In genomic region chr7:80018941-80019808, GRCh38 we compare ENCODE assay signal across 8 cellular contexts.
DNase-seq lines count a peak whose midpoint lies in the region; ATAC-seq and TF ChIP-seq lines count a peak whose summit lies in the region.

No MANE protein-coding gene starts in this region.

- DNase-seq in Right ventricle myocardium inferior (ENCODE audit: missing footprints) (no peak), cardiac septum (ENCODE audit: low spot score) (no peak), HEK293T (ENCODE audit: extremely low spot score) (peak; percentile 72), MG63 (peak; percentile 9), SJSA1 (ENCODE audit: low read depth in 1 of 2, low spot score in 2 of 2) (peak; percentile 48 to 66), cerebellar cortex (ENCODE audit: low spot score) (peak; percentile 52), left lobe of liver (ENCODE audit: low spot score) (no peak)
- peak; percentile 42 for DNase-seq in stimulated activated naive CD8-positive, alpha-beta T cell treated with anti-CD3 and anti-CD28 coated beads, Interleukin-15, Interleukin-2, amounts not matched to agents 100 U/mL and 50 U/mL, for 24 hours

- intact Hi-C loops in Right ventricle myocardium inferior (cut with DNase I) (no loop called here), cardiac septum (cut with DNase I) (loop anchor here (10.0 kb wide), 1 partner anchor 744 kb away; no protein-coding TSS in a partner anchor)

- H3K36me3 ChIP-seq in MG63 (no peaks in the 10 kb centered on the region), SJSA1 (no peaks in the 10 kb centered on the region)

- H3K27me3 ChIP-seq in MG63 (no peaks in the 10 kb centered on the region), SJSA1 (replicated peaks) (no peaks in the 10 kb centered on the region)

- H3K9me3 ChIP-seq in MG63 (no peaks in the 10 kb centered on the region; the same call in 1 of the 2 replicates), SJSA1 (replicated peaks) (no peaks in the 10 kb centered on the region)

- CTCF ChIA-PET in HEK293T (lab: Yijun Ruan, JAX), result interaction anchor here (1.1 kb wide), 1 partner anchor 11 kb away, joined by 3 read pairs; no protein-coding TSS in a partner anchor

- peaks cover 10% of the 10 kb centered on the region for H3K4me1 ChIP-seq in SJSA1 (replicated peaks)

- no peak overlapping the region for H3K4me3 ChIP-seq in MG63
- H3K4me3 ChIP-seq in SJSA1, result no peak overlapping the region

- ATAC-seq in Right ventricle myocardium inferior (peak; percentile 69), left lobe of liver (peak; percentile 93)
- ATAC-seq in stimulated activated naive CD8-positive, alpha-beta T cell treated with anti-CD3 and anti-CD28 coated beads, Interleukin-15, Interleukin-2, amounts not matched to agents 100 U/mL and 50 U/mL, for 24 hours, result peak; percentile 59

- POLR2A ChIA-PET in HEK293T (lab: Yijun Ruan, JAX), result no interaction called here

- H3K27ac ChIP-seq in SJSA1, result no peak overlapping the region; the same call in 1 of the 2 replicates

TF ChIP-seq in HEK293T, 16 proteins besides CTCF, POLR2A, EP300 and RAD21:
- TF ChIP-seq CTBP1 (IDR thresholded peaks at IDR 0.05; ENCODE audit: borderline replicate concordance), result no peak
- TF ChIP-seq NFRKB (IDR thresholded peaks at IDR 0.05), result no peak
- no peak for TF ChIP-seq SP1 (IDR thresholded peaks at IDR 0.05)
- no peak for TF ChIP-seq L3MBTL2 (conservative IDR thresholded peaks at IDR 0.05)
- no peak for TF ChIP-seq TARDBP (IDR thresholded peaks at IDR 0.05)
- TF ChIP-seq BHLHE40 (IDR thresholded peaks at IDR 0.05; ENCODE audit: borderline replicate concordance), result no peak
- TF ChIP-seq FOXK2 (IDR thresholded peaks at IDR 0.05), result no peak
- no peak for TF ChIP-seq FOXM1 (IDR thresholded peaks at IDR 0.05; ENCODE audit: borderline replicate concordance)
- no peak for TF ChIP-seq ARNT (IDR thresholded peaks at IDR 0.05)
- TF ChIP-seq SUZ12 (IDR thresholded peaks at IDR 0.05), result no peak
- no peak for TF ChIP-seq PKNOX1 (IDR thresholded peaks at IDR 0.05)
- TF ChIP-seq FOXA1 (IDR thresholded peaks at IDR 0.05), result no peak
- TF ChIP-seq LEF1 (IDR thresholded peaks at IDR 0.05; ENCODE audit: borderline replicate concordance), result no peak
- no peak for TF ChIP-seq HDGF (IDR thresholded peaks at IDR 0.05; ENCODE audit: borderline replicate concordance)

Comparison
In these comparisons a context has a peak if more than half of its experiments do, and no peak if none do; other contexts are left out.
1. DNase-seq: peak in HEK293T (single experiment), MG63 (single experiment), SJSA1 (2 of 2), cerebellar cortex (single experiment) and stimulated activated naive CD8-positive, alpha-beta T cell treated with anti-CD3 and anti-CD28 coated beads, Interleukin-15, Interleukin-2, amounts not matched to agents 100 U/mL and 50 U/mL, for 24 hours (single experiment); none in Right ventricle myocardium inferior (single experiment), cardiac septum (single experiment) and left lobe of liver (single experiment).
2. Peak in every context shown above with its lines, with median percentiles within 50 percentile points of each other: ATAC-seq.